ENCODE assay signal across 1 cellular context in genomic region chr19:38543286-38543806, GRCh38.
TF ChIP-seq lines count a peak whose summit lies in the region.

No MANE protein-coding gene starts in this region.

TF ChIP-seq in HCT116, 20 proteins besides CTCF, POLR2A, EP300 and RAD21 (continued from another document):
- TF ChIP-seq EZH2 (IDR thresholded peaks at IDR 0.05) (no peak), REST (IDR thresholded peaks at IDR 0.05; ENCODE audit: low read depth) (no peak), ZBTB33 (IDR thresholded peaks at IDR 0.05; ENCODE audit: extremely low read depth, insufficient replicate concordance, low read length) (no peak), ZFX (IDR thresholded peaks at IDR 0.05) (no peak), JUND (IDR thresholded peaks at IDR 0.05) (no peak), YY1 (IDR thresholded peaks at IDR 0.05; ENCODE audit: extremely low read depth, insufficient replicate concordance, low read depth, low read length) (no peak), FOSL1 (IDR thresholded peaks at IDR 0.05; ENCODE audit: low read depth) (no peak), TCF7L2 (IDR thresholded peaks at IDR 0.05; ENCODE audit: borderline replicate concordance, extremely low read depth, insufficient read depth, insufficient read length) (no peak), ATF3 (IDR thresholded peaks at IDR 0.05) (no peak), SP1 (IDR thresholded peaks at IDR 0.05; ENCODE audit: low read depth) (no peak)
